Comparison of ENCODE assay signal across 34 cellular contexts in the genomic region with DNA sequence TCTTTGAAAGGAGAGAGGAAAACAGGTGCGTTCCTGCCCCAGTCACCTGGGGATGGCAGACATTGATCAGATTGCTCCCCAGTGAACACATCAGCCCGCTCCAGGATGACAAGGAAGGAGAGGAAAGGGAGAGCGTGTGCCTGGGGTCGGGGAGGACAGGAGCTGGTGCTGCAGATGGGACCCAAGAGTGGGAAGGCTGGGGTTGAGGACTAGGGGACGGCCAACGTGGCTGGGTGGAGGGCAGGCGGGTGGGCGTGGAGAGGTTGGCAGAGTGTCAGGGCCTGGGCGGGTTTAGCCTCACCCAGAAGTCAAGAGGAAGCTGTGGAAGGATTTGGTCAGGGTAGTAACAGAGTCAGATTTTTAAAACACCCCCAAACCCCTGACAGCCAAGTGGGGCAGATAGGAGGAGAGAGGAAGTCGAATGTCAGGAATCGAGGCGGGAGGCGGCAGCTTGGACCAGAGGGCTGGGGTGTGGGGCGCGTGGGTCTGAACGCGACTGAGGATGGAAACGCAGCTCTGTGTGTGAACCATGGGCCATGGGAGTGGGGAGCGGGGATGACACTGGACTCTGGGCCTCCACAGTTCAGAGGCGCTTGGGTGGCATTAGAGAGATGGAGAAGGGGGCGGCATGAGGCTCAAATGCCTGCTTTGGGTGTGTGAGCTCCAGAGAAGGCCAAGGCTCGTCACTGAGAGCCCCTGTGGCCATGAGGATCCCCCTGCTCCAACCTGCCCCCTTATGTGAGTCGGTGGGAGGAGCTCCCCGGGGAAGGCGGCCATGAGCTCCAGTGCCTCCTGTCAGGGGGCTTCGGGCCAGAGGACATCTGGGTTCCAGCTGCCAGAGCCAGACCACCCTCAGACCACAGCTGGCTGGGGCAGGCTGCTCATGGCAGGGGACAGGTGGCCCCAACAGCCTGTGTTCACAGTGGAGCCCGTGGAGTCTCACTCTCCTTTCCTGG. TPM values are rescaled to one million over a fixed set of nuclear protein-coding genes. Genes with fewer than 3 reads are reported as not detected.
"Had no signal": no experiment of that assay in that cellular context is flagged by ENCODE, and none has a peak within 500 bp of the region (broad histone marks: within the 10 kb centered on the region; RNA-seq: fewer than 3 reads in every experiment).

No MANE protein-coding gene starts in this region.

- H3K4me3 ChIP-seq: adrenal gland, cardiac muscle cell, colonic mucosa, dorsolateral prefrontal cortex, heart left ventricle, left lung, lower lobe of right lung, suprapubic skin, tibial artery, upper lobe of right lung had no signal

- H3K27me3 Mint-ChIP-seq: activated naive CD8-positive, alpha-beta T cell treated with anti-CD3 and anti-CD28 coated beads for 36 hours had no signal

- H3K9me3 ChIP-seq: adrenal gland, colonic mucosa, heart left ventricle, left lung, lower lobe of right lung, suprapubic skin, tibial artery, upper lobe of right lung had no signal

- H3K9me3 Mint-ChIP-seq: activated naive CD8-positive, alpha-beta T cell treated with anti-CD3 and anti-CD28 coated beads for 36 hours; activated T-cell treated with anti-CD3 and anti-CD28 coated beads, Interleukin-2, amount 50 U/mL, for 72 hours; neural crest cell had no signal

- H3K36me3 Mint-ChIP-seq: activated naive CD8-positive, alpha-beta T cell treated with anti-CD3 and anti-CD28 coated beads for 36 hours; brain; immature natural killer cell; naive thymus-derived CD8-positive, alpha-beta T cell had no signal

- H3K27ac ChIP-seq: adrenal gland, cardiac muscle cell, colonic mucosa, dorsolateral prefrontal cortex, heart left ventricle, left lung, lower lobe of right lung, suprapubic skin, tibial artery, upper lobe of right lung had no signal

- ATAC-seq: activated T-cell treated with anti-CD3 and anti-CD28 coated beads, Interleukin-2, amount 50 U/mL, for 72 hours; esophagus mucosa; heart left ventricle; left lung; lower lobe of right lung; naive thymus-derived CD8-positive, alpha-beta T cell; right cardiac atrium; upper lobe of right lung had no signal

- H3K4me1 Mint-ChIP-seq: activated naive CD8-positive, alpha-beta T cell treated with anti-CD3 and anti-CD28 coated beads for 36 hours; immature natural killer cell had no signal

- H3K36me3 ChIP-seq: adrenal gland, cardiac muscle cell, colonic mucosa, heart left ventricle, left lung, lower lobe of right lung, suprapubic skin, tibial artery, upper lobe of right lung had no signal

- FAIRE-seq: endothelial cell of umbilical vein had no signal

- H3K27ac Mint-ChIP-seq: activated naive CD8-positive, alpha-beta T cell treated with anti-CD3 and anti-CD28 coated beads for 36 hours; activated T-cell treated with anti-CD3 and anti-CD28 coated beads, Interleukin-2, amount 50 U/mL, for 72 hours; immature natural killer cell had no signal

- DNase-seq: activated CD4-positive, alpha-beta T cell treated with anti-CD3 and anti-CD28 coated beads for 4 hours; activated CD4-positive, alpha-beta T cell treated with anti-CD3 and anti-CD28 coated beads, Interleukin-2, amount 50 U/mL, for 4 hours; activated naive CD4-positive, alpha-beta T cell; activated naive CD8-positive, alpha-beta T cell treated with anti-CD3 and anti-CD28 coated beads for 36 hours; activated T-cell treated with anti-CD3 and anti-CD28 coated beads for 4 hours; activated T-cell treated with anti-CD3 and anti-CD28 coated beads, Interleukin-2, amount 50 U/mL, for 72 hours; adrenal gland; aorta; cerebellar nuclear complex; colonic mucosa; dorsolateral prefrontal cortex; effector memory CD4-positive, alpha-beta T cell; foreskin fibroblast; hypothalamus; immature natural killer cell; kidney glomerular epithelial cell; lower lobe of right lung; mesenchymal stem cell; naive thymus-derived CD8-positive, alpha-beta T cell; posterior cingulate gyrus; stimulated activated CD4-positive, alpha-beta T cell treated with anti-CD3 and anti-CD28 coated beads, Interleukin-15, amount 100 ng/mL, for 24 hours; stimulated activated CD4-positive, alpha-beta T cell treated with anti-CD3 and anti-CD28 coated beads, Interleukin-2, amount 100 ng/mL, for 24 hours; stimulated activated naive CD4-positive, alpha-beta T cell; tibial artery; upper lobe of right lung had no signal

- H3K27me3 ChIP-seq: adrenal gland, cardiac muscle cell, colonic mucosa, heart left ventricle, suprapubic skin, upper lobe of right lung had no signal

- H3K4me3 Mint-ChIP-seq: activated naive CD8-positive, alpha-beta T cell treated with anti-CD3 and anti-CD28 coated beads for 36 hours; activated T-cell treated with anti-CD3 and anti-CD28 coated beads, Interleukin-2, amount 50 U/mL, for 72 hours; brain; immature natural killer cell; naive thymus-derived CD8-positive, alpha-beta T cell; neural crest cell had no signal

- H3K4me1 ChIP-seq: colonic mucosa, left lung had no signal

RNA-seq across cellular contexts. Expression of a gene that starts 24.6 kb away (rescaled TPM):
- polyA plus RNA-seq: immature natural killer cell had no signal
